In the genomic region with DNA sequence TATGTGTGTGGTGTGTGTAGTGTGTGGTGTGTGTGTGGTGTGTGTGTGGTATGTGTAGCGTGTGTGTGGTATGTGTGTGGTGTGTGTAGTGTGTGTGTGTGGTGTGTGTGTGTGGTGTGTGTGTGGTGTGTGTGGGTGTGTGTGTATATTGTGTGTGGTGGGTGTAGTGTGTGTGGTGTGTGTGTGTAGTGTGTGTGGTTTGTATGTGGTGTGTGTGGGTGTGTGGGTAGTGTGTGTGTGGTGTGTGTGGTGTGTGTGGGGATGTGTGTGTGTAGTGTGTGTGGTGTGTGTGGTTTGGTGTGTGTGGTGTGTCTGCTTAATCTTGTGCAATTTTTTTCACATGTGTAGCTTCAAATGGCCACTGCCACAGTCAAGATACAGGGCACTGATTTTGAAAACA, we compare ENCODE assay signal across 25 cellular contexts.
"Had no signal": no experiment of that assay in that cellular context is flagged by ENCODE, and none has a peak within 500 bp of the region (broad histone marks: within the 10 kb centered on the region; RNA-seq: fewer than 3 reads in every experiment).

No MANE protein-coding gene starts in this region.

- H3K27me3 ChIP-seq: foreskin keratinocyte, testis had no signal

- H3K9me3 Mint-ChIP-seq: activated CD4-positive, alpha-beta memory T cell treated with anti-CD3 and anti-CD28 coated beads, Interleukin-2, amount 10 ng/mL, durations not matched to agents 7 days and 5 days; activated naive CD4-positive, alpha-beta T cell treated with anti-CD3 and anti-CD28 coated beads, Interleukin-2, amount 50 U/mL, for 24 hours; activated T-cell treated with anti-CD3 and anti-CD28 coated beads, Interleukin-2, amount 50 U/mL, for 24 hours; central memory CD8-positive, alpha-beta T cell; dendritic cell treated with granulocyte-macrophage colony-stimulating factor and Interleukin-4, amounts not matched to agents 40 ng/mL and 50 ng/mL, for 4 days had no signal

- H3K9me3 ChIP-seq: breast epithelium, esophagus muscularis mucosa, left ventricle myocardium inferior, testis, transverse colon had no signal

- H3K27ac ChIP-seq: breast epithelium, esophagus muscularis mucosa, foreskin keratinocyte, left ventricle myocardium inferior, testis, transverse colon had no signal

- ATAC-seq: activated naive CD8-positive, alpha-beta T cell treated with anti-CD3 and anti-CD28 coated beads, Interleukin-2, amount 50 U/mL, for 24 hours; foreskin keratinocyte; right cardiac atrium; stimulated activated naive CD8-positive, alpha-beta T cell treated with anti-CD3 and anti-CD28 coated beads, Interleukin-15, Interleukin-2, amounts not matched to agents 100 U/mL and 50 U/mL, for 24 hours had no signal

- H3K27ac Mint-ChIP-seq: activated CD4-positive, alpha-beta memory T cell treated with anti-CD3 and anti-CD28 coated beads, Interleukin-2, amount 10 ng/mL, durations not matched to agents 7 days and 5 days; activated CD4-positive, alpha-beta T cell treated with anti-CD3 and anti-CD28 coated beads, Interleukin-2, amount 10 ng/mL, durations not matched to agents 7 days and 5 days; activated naive CD4-positive, alpha-beta T cell treated with anti-CD3 and anti-CD28 coated beads, Interleukin-2, amount 50 U/mL, for 24 hours; activated naive CD8-positive, alpha-beta T cell treated with anti-CD3 and anti-CD28 coated beads, Interleukin-2, amount 50 U/mL, for 24 hours; activated T-cell treated with anti-CD3 and anti-CD28 coated beads, Interleukin-2, amount 50 U/mL, for 24 hours; dendritic cell treated with granulocyte-macrophage colony-stimulating factor and Interleukin-4, amounts not matched to agents 40 ng/mL and 50 ng/mL, for 4 days had no signal

- H3K4me1 ChIP-seq: breast epithelium, foreskin keratinocyte, left ventricle myocardium inferior, testis, transverse colon had no signal

- H3K36me3 ChIP-seq: breast epithelium, esophagus muscularis mucosa, left ventricle myocardium inferior, transverse colon had no signal

- H3K4me3 ChIP-seq: breast epithelium, esophagus muscularis mucosa, left ventricle myocardium inferior, transverse colon had no signal

- H3K36me3 Mint-ChIP-seq: activated naive CD4-positive, alpha-beta T cell treated with anti-CD3 and anti-CD28 coated beads, Interleukin-2, amount 50 U/mL, for 24 hours had no signal

- H3K27me3 Mint-ChIP-seq: activated CD4-positive, alpha-beta memory T cell treated with anti-CD3 and anti-CD28 coated beads, Interleukin-2, amount 10 ng/mL, durations not matched to agents 7 days and 5 days; activated CD4-positive, alpha-beta T cell treated with anti-CD3 and anti-CD28 coated beads, Interleukin-2, amount 10 ng/mL, durations not matched to agents 7 days and 5 days had no signal

- H3K4me3 Mint-ChIP-seq: activated CD4-positive, alpha-beta memory T cell treated with anti-CD3 and anti-CD28 coated beads, Interleukin-2, amount 10 ng/mL, durations not matched to agents 7 days and 5 days; activated CD4-positive, alpha-beta T cell treated with anti-CD3 and anti-CD28 coated beads, Interleukin-2, amount 10 ng/mL, durations not matched to agents 7 days and 5 days; activated naive CD4-positive, alpha-beta T cell treated with anti-CD3 and anti-CD28 coated beads, Interleukin-2, amount 50 U/mL, for 24 hours; activated naive CD8-positive, alpha-beta T cell treated with anti-CD3 and anti-CD28 coated beads, Interleukin-2, amount 50 U/mL, for 24 hours; activated T-cell treated with anti-CD3 and anti-CD28 coated beads, Interleukin-2, amount 50 U/mL, for 24 hours; central memory CD8-positive, alpha-beta T cell; dendritic cell treated with granulocyte-macrophage colony-stimulating factor and Interleukin-4, amounts not matched to agents 40 ng/mL and 50 ng/mL, for 4 days; naive B cell had no signal

- DNase-seq: activated CD4-positive, alpha-beta memory T cell treated with anti-CD3 and anti-CD28 coated beads, Interleukin-2, amount 10 ng/mL, durations not matched to agents 7 days and 5 days; activated CD4-positive, alpha-beta T cell treated with anti-CD3 and anti-CD28 coated beads for 1 hour; activated CD4-positive, alpha-beta T cell treated with anti-CD3 and anti-CD28 coated beads, Interleukin-2, amount 10 ng/mL, durations not matched to agents 7 days and 5 days; activated CD8-positive, alpha-beta memory T cell treated with anti-CD3 and anti-CD28 coated beads, Interleukin-2, amount 50 U/mL, for 48 hours; activated gamma-delta T cell treated with Interleukin-2 at 50 U/mL for 16 hours; activated naive CD8-positive, alpha-beta T cell treated with anti-CD3 and anti-CD28 coated beads, Interleukin-2, amount 50 U/mL, for 24 hours; activated T-cell treated with anti-CD3 and anti-CD28 coated beads, Interleukin-2, amount 50 U/mL, for 24 hours; amygdala; effector CD4-positive, alpha-beta T cell; foreskin keratinocyte; left ventricle myocardium inferior; naive B cell; occipital lobe; right cardiac atrium; stimulated activated CD4-positive, alpha-beta T cell treated with anti-CD3 and anti-CD28 coated beads, Interleukin-12 subunit alpha, Interleukin-12 subunit beta, amount 100 ng/mL, for 4 hours; stimulated activated CD4-positive, alpha-beta T cell treated with anti-CD3 and anti-CD28 coated beads, Interleukin-4, amount 100 ng/mL, for 1 hour; stimulated activated naive CD8-positive, alpha-beta T cell treated with anti-CD3 and anti-CD28 coated beads, Interleukin-15, Interleukin-2, amounts not matched to agents 100 U/mL and 50 U/mL, for 24 hours; T-helper 2 cell; testis; transverse colon had no signal

- H3K4me1 Mint-ChIP-seq: activated CD4-positive, alpha-beta memory T cell treated with anti-CD3 and anti-CD28 coated beads, Interleukin-2, amount 10 ng/mL, durations not matched to agents 7 days and 5 days; activated CD4-positive, alpha-beta T cell treated with anti-CD3 and anti-CD28 coated beads, Interleukin-2, amount 10 ng/mL, durations not matched to agents 7 days and 5 days; activated naive CD4-positive, alpha-beta T cell treated with anti-CD3 and anti-CD28 coated beads, Interleukin-2, amount 50 U/mL, for 24 hours; activated naive CD8-positive, alpha-beta T cell treated with anti-CD3 and anti-CD28 coated beads, Interleukin-2, amount 50 U/mL, for 24 hours; central memory CD8-positive, alpha-beta T cell; naive B cell had no signal
